Comparison of ENCODE assay signal across 18 cellular contexts in genomic region chr1:107926436-107927080, GRCh38. TPM values are rescaled to one million over a fixed set of nuclear protein-coding genes. Genes with fewer than 3 reads are reported as not detected.
A peak's percentile ranks its signal among the peaks of the same experiment; 100 is the strongest.
DNase-seq lines count a peak whose midpoint lies in the region; ATAC-seq and TF ChIP-seq lines count a peak whose summit lies in the region.
"Had no signal": no experiment of that assay in that cellular context is flagged by ENCODE, and none has a peak within 500 bp of the region (broad histone marks: within the 10 kb centered on the region; RNA-seq: fewer than 3 reads in every experiment).

No MANE protein-coding gene starts in this region.

- H2AFZ ChIP-seq in mammary epithelial cell (ENCODE audit: low read depth, low read length) = no peak overlapping the region

- POLR2A ChIA-PET in RWPE1 (lab: Yijun Ruan, JAX; ENCODE audit: low non-redundant PET) = no interaction called here
- POLR2A ChIA-PET in activated CD4-positive, alpha-beta memory T cell treated with anti-CD3 and anti-CD28 coated beads, Interleukin-2, amount 10 ng/mL, durations not matched to agents 7 days and 5 days (lab: Charles Lee) = no interaction called here

- H3K27me3 ChIP-seq in mammary epithelial cell (ENCODE audit: insufficient read depth, low read length) (no peaks in the 10 kb centered on the region), MG63 (peaks cover 3% of the 10 kb centered on the region)
- H3K27me3 ChIP-seq: body of pancreas, gastrocnemius medialis had no signal

- no peaks in the 10 kb centered on the region for H4K20me1 ChIP-seq in mammary epithelial cell (ENCODE audit: insufficient read depth, low read length)

- in situ Hi-C loops in mammary epithelial cell (cut with MboI; ENCODE audit: low sequenced_read_pairs in 2 of 2) = no loop called here

- no peak for ATAC-seq in GM19324 (IDR thresholded peaks at IDR 0.05; ENCODE audit: low FRiP score, unreplicated experiment)
- ATAC-seq: activated CD4-positive, CD25-positive, alpha-beta regulatory T cell treated with anti-CD3 and anti-CD28 coated beads, Interleukin-2, amount 50 U/mL, for 24 hours; body of pancreas; gastrocnemius medialis; SK-N-SH treated with all-trans-retinoic acid at 6 μM for 48 hours had no signal

- dilution Hi-C loops in mammary epithelial cell (cut with HindIII; ENCODE audit: low sequenced_read_pairs) = no loop called here

- no peaks in the 10 kb centered on the region for H3K4me1 Mint-ChIP-seq in activated CD4-positive, alpha-beta memory T cell treated with anti-CD3 and anti-CD28 coated beads, Interleukin-2, amount 10 ng/mL, durations not matched to agents 7 days and 5 days

- intact Hi-C loops in mammary epithelial cell (cut with micrococcal nuclease) = no loop called here

- H3K4me1 ChIP-seq in mammary epithelial cell (ENCODE audit: insufficient read depth, low read length) = no peaks in the 10 kb centered on the region
- H3K4me1 ChIP-seq: BE2C, body of pancreas, gastrocnemius medialis had no signal

- WGBS in mammary epithelial cell (ENCODE audit: low coverage, missing lambda C conversion rate) = 89% methylated on average over 3 of the region's 3 CpGs

- TF ChIP-seq CTCF in mammary epithelial cell (conservative IDR thresholded peaks at IDR 0.05 in 1 of 2, IDR thresholded peaks at IDR 0.05 in 1 of 2; ENCODE audit: extremely low read depth in 1 of 2, insufficient read depth in 1 of 2, low read depth in 1 of 2, low read length in 2 of 2) = no peak
- TF ChIP-seq CTCF in RWPE1 (conservative IDR thresholded peaks at IDR 0.05; ENCODE audit: low read depth) = no peak

- CTCF ChIA-PET in mammary epithelial cell (lab: Charles Lee; ENCODE audit: low non-redundant PET) (no interaction called here), RWPE1 (lab: Yijun Ruan, JAX) (no interaction called here)
- CTCF ChIA-PET in activated CD4-positive, alpha-beta memory T cell treated with anti-CD3 and anti-CD28 coated beads, Interleukin-2, amount 10 ng/mL, durations not matched to agents 7 days and 5 days (lab: Charles Lee) = no interaction called here

- H3K4me3 ChIP-seq in mammary epithelial cell (replicated peaks in 1 of 3; ENCODE audit: insufficient read depth in 1 of 3, low read depth in 2 of 3, low read length in 3 of 3) = no peak overlapping the region
- H3K4me3 ChIP-seq in MG63 = no peak overlapping the region
- H3K4me3 ChIP-seq: body of pancreas, gastrocnemius medialis had no signal

- no peaks in the 10 kb centered on the region for H3K79me2 ChIP-seq in mammary epithelial cell (ENCODE audit: insufficient read depth, low read length)

- H3K9me3 ChIP-seq in mammary epithelial cell (replicated peaks; ENCODE audit: insufficient read depth, low read length) (no peaks in the 10 kb centered on the region), MG63 (no peaks in the 10 kb centered on the region)
- H3K9me3 ChIP-seq: BE2C, body of pancreas, gastrocnemius medialis had no signal

- DNase-seq in stimulated activated CD4-positive, alpha-beta T cell treated with anti-CD3 and anti-CD28 coated beads, Interleukin-15, amount 100 ng/mL, for 24 hours = peak; percentile 16
- DNase-seq in stimulated activated CD4-positive, alpha-beta T cell treated with anti-CD3 and anti-CD28 coated beads, Interleukin-4, amount 100 ng/mL, for 24 hours = no peak
- DNase-seq in NCI-H2171 (lab: John Stamatoyannopoulos, UW) = peak; percentile 39
- peak; percentile 55 for DNase-seq in mammary epithelial cell
- DNase-seq in MG63 = no peak
- DNase-seq in RWPE1 (ENCODE audit: low spot score) = no peak
- no peak for DNase-seq in activated CD4-positive, alpha-beta memory T cell treated with anti-CD3 and anti-CD28 coated beads, Interleukin-2, amount 10 ng/mL, durations not matched to agents 7 days and 5 days
- DNase-seq: activated T-cell treated with anti-CD3 and anti-CD28 coated beads, Interleukin-2, amount 50 U/mL, for 48 hours; BE2C; body of pancreas; gastrocnemius medialis; H7; islet precursor cell; NCI-H1092; NCI-H526 treated with DMSO at 0.1 percent for 48 hours had no signal

- H3K36me3 Mint-ChIP-seq in activated CD4-positive, alpha-beta memory T cell treated with anti-CD3 and anti-CD28 coated beads, Interleukin-2, amount 10 ng/mL, durations not matched to agents 7 days and 5 days (ENCODE audit: low read depth) = no peaks in the 10 kb centered on the region

- no peak overlapping the region for H3K27ac Mint-ChIP-seq in activated CD4-positive, alpha-beta memory T cell treated with anti-CD3 and anti-CD28 coated beads, Interleukin-2, amount 10 ng/mL, durations not matched to agents 7 days and 5 days

- H3K27ac ChIP-seq in mammary epithelial cell (ENCODE audit: insufficient read depth, low read depth, low read length) (no peak overlapping the region), RWPE1 (no peak overlapping the region)
- H3K27ac ChIP-seq: body of pancreas, gastrocnemius medialis had no signal

- H3K27me3 Mint-ChIP-seq in activated CD4-positive, alpha-beta memory T cell treated with anti-CD3 and anti-CD28 coated beads, Interleukin-2, amount 10 ng/mL, durations not matched to agents 7 days and 5 days = peaks cover 9% of the 10 kb centered on the region

- H3K9me3 Mint-ChIP-seq in activated CD4-positive, alpha-beta memory T cell treated with anti-CD3 and anti-CD28 coated beads, Interleukin-2, amount 10 ng/mL, durations not matched to agents 7 days and 5 days = no peaks in the 10 kb centered on the region

- H3K4me3 Mint-ChIP-seq in activated CD4-positive, alpha-beta memory T cell treated with anti-CD3 and anti-CD28 coated beads, Interleukin-2, amount 10 ng/mL, durations not matched to agents 7 days and 5 days = no peak overlapping the region

- H3K36me3 ChIP-seq in mammary epithelial cell (ENCODE audit: insufficient read depth, low read length) (no peaks in the 10 kb centered on the region), MG63 (no peaks in the 10 kb centered on the region)
- H3K36me3 ChIP-seq: BE2C, gastrocnemius medialis had no signal

- no TSS peak for BruUV-seq in mammary epithelial cell (replicated peaks; lab: Mats Ljungman, UMichigan)

- no peak overlapping the region for H3K9ac ChIP-seq in mammary epithelial cell (ENCODE audit: insufficient read depth, low read length)

- no peak overlapping the region for H3K4me2 ChIP-seq in mammary epithelial cell (ENCODE audit: insufficient read depth, low read depth, low read length)

RNA-seq across cellular contexts. Expression of gene VAV3, which starts 38.4 kb away (rescaled TPM):
- 10 to 100 TPM in 1 of 2 donors, 1 to 10 TPM in 1; 2.1 to 26.2 TPM for total RNA-seq in mammary epithelial cell
- 3.5 TPM for polyA plus RNA-seq in mammary epithelial cell
- polyA minus RNA-seq in mammary epithelial cell = 2.1 TPM
- total RNA-seq in MG63 (2014; rRNA removed; shearing (Covaris generic); ENCODE audit: low replicate concordance) = 0.30 and 0.57 TPM in 2 replicates
- 1 to 10 TPM; 2.0 to 2.3 TPM for total RNA-seq in activated CD4-positive, alpha-beta memory T cell treated with anti-CD3 and anti-CD28 coated beads, Interleukin-2, amount 10 ng/mL, durations not matched to agents 7 days and 5 days

Comparison
In these comparisons a context has a peak if more than half of its experiments do, and no peak if none do; other contexts are left out.
1. DNase-seq: peak in stimulated activated CD4-positive, alpha-beta T cell treated with anti-CD3 and anti-CD28 coated beads, Interleukin-15, amount 100 ng/mL, for 24 hours (single experiment), NCI-H2171 (single experiment) and mammary epithelial cell (single experiment); none in stimulated activated CD4-positive, alpha-beta T cell treated with anti-CD3 and anti-CD28 coated beads, Interleukin-4, amount 100 ng/mL, for 24 hours (single experiment), MG63 (single experiment), RWPE1 (single experiment) and activated CD4-positive, alpha-beta memory T cell treated with anti-CD3 and anti-CD28 coated beads, Interleukin-2, amount 10 ng/mL, durations not matched to agents 7 days and 5 days (single experiment).